18 cellular contexts compared by ENCODE assay signal in genomic region chr2:54840559-54840958, GRCh38.
DNase-seq lines count a peak whose midpoint lies in the region; ATAC-seq, FAIRE-seq and TF ChIP-seq lines count a peak whose summit lies in the region.
"Had no signal": no experiment of that assay in that cellular context is flagged by ENCODE, and none has a peak within 500 bp of the region (broad histone marks: within the 10 kb centered on the region; RNA-seq: fewer than 3 reads in every experiment).

No MANE protein-coding gene starts in this region.

- H3K14ac ChIP-seq in neuronal stem cell (ENCODE audit: low read length): no peak overlapping the region

- H3K18ac ChIP-seq in neuronal stem cell (ENCODE audit: low read length): no peak overlapping the region

- no peak overlapping the region for H4K8ac ChIP-seq in neuronal stem cell (ENCODE audit: low read depth, low read length)

- no peak overlapping the region for H3K4ac ChIP-seq in neuronal stem cell (ENCODE audit: low read length)

- no peak overlapping the region for H3K4me3 Mint-ChIP-seq in CD8-positive, alpha-beta T cell
- H3K4me3 Mint-ChIP-seq: CD8-positive, alpha-beta memory T cell had no signal

- TF ChIP-seq EP300 in A549 (IDR thresholded peaks at IDR 0.05): no peak

- H3K4me3 ChIP-seq in A549 (no peak overlapping the region), LNCaP clone FGC (ENCODE audit: low read depth, low read length) (no peak overlapping the region), neuronal stem cell (ENCODE audit: low read length in 2 of 2) (no peak overlapping the region)
- H3K4me3 ChIP-seq in CD8-positive, alpha-beta T cell (ENCODE audit: low read depth, low read length): no peak overlapping the region
- H3K4me3 ChIP-seq: BLaER1, GM12878 had no signal

- no peak overlapping the region for H2BK15ac ChIP-seq in neuronal stem cell (ENCODE audit: low read length)

- H3K9me3 ChIP-seq in A549 (no peaks in the 10 kb centered on the region), neuronal stem cell (replicated peaks in 1 of 2; ENCODE audit: control insufficient read depth in 2 of 2, insufficient read depth in 1 of 2, low read depth in 1 of 2, low read length in 2 of 2) (no peaks in the 10 kb centered on the region)
- H3K9me3 ChIP-seq in CD8-positive, alpha-beta T cell (ENCODE audit: low read length): no peaks in the 10 kb centered on the region
- H3K9me3 ChIP-seq: BLaER1 had no signal

- H3K23ac ChIP-seq in neuronal stem cell (ENCODE audit: low read depth, low read length, poor library complexity): no peak overlapping the region

- no peak for TF ChIP-seq RAD21 in A549 (conservative IDR thresholded peaks at IDR 0.05 in 1 of 2, IDR thresholded peaks at IDR 0.05 in 1 of 2)

- no peaks in the 10 kb centered on the region for H3K9me3 Mint-ChIP-seq in CD8-positive, alpha-beta T cell
- H3K9me3 Mint-ChIP-seq: CD8-positive, alpha-beta memory T cell had no signal

- H3K4me2 ChIP-seq in A549 (no peak overlapping the region), neuronal stem cell (ENCODE audit: insufficient read depth, low read length, poor library complexity, severe bottlenecking) (no peak overlapping the region)
- H3K4me2 ChIP-seq: BLaER1 had no signal

- intact Hi-C loops in CD8-positive, alpha-beta T cell (cut with DNase I, micrococcal nuclease): no loop called here

- no peak overlapping the region for H3K27ac Mint-ChIP-seq in CD8-positive, alpha-beta T cell
- H3K27ac Mint-ChIP-seq: CD8-positive, alpha-beta memory T cell had no signal

- DNase-seq in A549 (ENCODE audit: low read depth in 1 of 2, low spot score in 1 of 2) (no peak), LNCaP clone FGC (ENCODE audit: low read depth) (peak; percentile 88), caudate nucleus (lab: John Stamatoyannopoulos, UW) (no peak), neuronal stem cell (ENCODE audit: low spot score) (no peak), nucleus accumbens (lab: John Stamatoyannopoulos, UW) (no peak)
- DNase-seq in CD8-positive, alpha-beta T cell: no peak
- DNase-seq: CD8-positive, alpha-beta memory T cell; COR-L47; DMS 273 treated with DMSO at 0.1 percent for 48 hours; DMS53; DND-41; EL; GOT3; H7 had no signal

- POLR2A ChIA-PET in A549 (lab: Yijun Ruan, JAX): no interaction called here
- POLR2A ChIA-PET in CD8-positive, alpha-beta T cell (lab: Charles Lee): interaction anchor here (0.6 kb wide), 1 partner anchor 160 kb away, joined by 6 read pairs; no protein-coding TSS in a partner anchor

- H3K27me3 Mint-ChIP-seq in CD8-positive, alpha-beta T cell (ENCODE audit: low read depth): no peaks in the 10 kb centered on the region
- H3K27me3 Mint-ChIP-seq: CD8-positive, alpha-beta memory T cell had no signal

- no peak overlapping the region for H4K91ac ChIP-seq in neuronal stem cell (ENCODE audit: low read depth, low read length, poor library complexity)

- ATAC-seq in A549 (no peak), GM21529 (IDR thresholded peaks at IDR 0.05; ENCODE audit: unreplicated experiment) (no peak)
- ATAC-seq in CD8-positive, alpha-beta T cell: no peak
- ATAC-seq: GM12878 had no signal

- no peak for FAIRE-seq in A549 (lab: Jason Lieb, UNC)
- FAIRE-seq: A204.1, GM12878 had no signal

- H2BK120ac ChIP-seq in neuronal stem cell (ENCODE audit: low read depth, low read length): no peak overlapping the region

- H3K9ac ChIP-seq in neuronal stem cell (ENCODE audit: low read depth, low read length, poor library complexity): no peak overlapping the region
- H3K9ac ChIP-seq: BLaER1 had no signal

- WGBS in A549 (ENCODE audit: missing lambda C conversion rate): 46% methylated on average over 1 of the region's 1 CpG
- no CpG with 5 or more reads among the region's 1 CpG for WGBS in neuronal stem cell (ENCODE audit: extremely low coverage in 2 of 2, insufficient read length in 2 of 2, insufficient replicate concordance in 1 of 2), 2 donors

- H3K27me3 ChIP-seq in neuronal stem cell (ENCODE audit: control insufficient read depth in 3 of 3, insufficient read depth in 3 of 3, low read depth in 1 of 3, low read length in 3 of 3): no peaks in the 10 kb centered on the region
- H3K27me3 ChIP-seq in CD8-positive, alpha-beta T cell (ENCODE audit: insufficient read depth, low read length): no peaks in the 10 kb centered on the region
- H3K27me3 ChIP-seq: BLaER1 had no signal

- 0 out of 3 replicates have a peak, but pooled peaks cover 2% of the 10 kb centered on the region for H3K4me1 ChIP-seq in A549
- peaks cover 3 to 7% of the 10 kb centered on the region in 2 donors for H3K4me1 ChIP-seq in neuronal stem cell (ENCODE audit: control insufficient read depth in 2 of 2, insufficient read depth in 1 of 2, low read depth in 1 of 2, low read length in 2 of 2)
- H3K4me1 ChIP-seq in CD8-positive, alpha-beta T cell (ENCODE audit: insufficient read depth, low read length): no peaks in the 10 kb centered on the region

- CTCF ChIA-PET in A549 (lab: Yijun Ruan, JAX): interaction anchor here (0.6 to 5.4 kb wide), 9 partner anchors 10 to 733 kb away, joined by 3 to 44 read pairs (median 6); no protein-coding TSS in a partner anchor
- CTCF ChIA-PET in CD8-positive, alpha-beta T cell (lab: Charles Lee): interaction anchor here (3.0 kb wide), 1 partner anchor 14 kb away, joined by 24 read pairs; no protein-coding TSS in a partner anchor

- H3K36me3 Mint-ChIP-seq in CD8-positive, alpha-beta T cell: no peaks in the 10 kb centered on the region
- H3K36me3 Mint-ChIP-seq: CD8-positive, alpha-beta memory T cell had no signal

- H2AK5ac ChIP-seq in neuronal stem cell (ENCODE audit: low read depth, low read length): no peak overlapping the region

- H3K27ac ChIP-seq in A549 (no peak overlapping the region), caudate nucleus (ENCODE audit: low read depth, low read length) (peak overlapping the region; percentile 70), neuronal stem cell (replicated peaks; ENCODE audit: low read length) (no peak overlapping the region)
- H3K27ac ChIP-seq in CD8-positive, alpha-beta T cell (ENCODE audit: low read depth, low read length): no peak overlapping the region
- H3K27ac ChIP-seq: BLaER1 had no signal

- no peaks in the 10 kb centered on the region for H3K36me3 ChIP-seq in neuronal stem cell (replicated peaks in 1 of 2; ENCODE audit: control insufficient read depth in 2 of 2, insufficient read depth in 2 of 2, low read length in 2 of 2)
- no peaks in the 10 kb centered on the region for H3K36me3 ChIP-seq in CD8-positive, alpha-beta T cell (ENCODE audit: insufficient read depth, low read length)
- H3K36me3 ChIP-seq: BLaER1 had no signal

- TF ChIP-seq CTCF in A549 (IDR thresholded peaks at IDR 0.05) (no peak), LNCaP clone FGC (IDR thresholded peaks at IDR 0.05; ENCODE audit: control insufficient read depth, extremely low read depth, insufficient read depth) (no peak)
- no peak for TF ChIP-seq CTCF in CD8-positive, alpha-beta T cell (IDR thresholded peaks at IDR 0.05)

- no peak for TF ChIP-seq POLR2A in A549 (IDR thresholded peaks at IDR 0.05; ENCODE audit: low read length)

- no peak overlapping the region for H2BK5ac ChIP-seq in neuronal stem cell (ENCODE audit: low read length)

- no peak overlapping the region for H2BK12ac ChIP-seq in neuronal stem cell (ENCODE audit: low read length)

- no peaks in the 10 kb centered on the region for H3K79me1 ChIP-seq in neuronal stem cell (ENCODE audit: low read depth, low read length)

- H3K4me1 Mint-ChIP-seq in CD8-positive, alpha-beta T cell (ENCODE audit: low read depth): no peaks in the 10 kb centered on the region

- H2AFZ ChIP-seq in neuronal stem cell (ENCODE audit: low read length): peak overlapping the region; percentile 25

TF ChIP-seq in A549, 52 proteins besides CTCF, POLR2A, EP300 and RAD21:
- TF ChIP-seq MAFK (IDR thresholded peaks at IDR 0.05; ENCODE audit: partially characterized antibody) (peak; percentile 47), ZNF302 (CRISPR knock-in tag; IDR thresholded peaks at IDR 0.05) (no peak)
